ENCODE assay signal across 29 cellular contexts in genomic region chr16:65895906-65896305, GRCh38.
"Had no signal": no experiment of that assay in that cellular context is flagged by ENCODE, and none has a peak within 500 bp of the region (broad histone marks: within the 10 kb centered on the region; RNA-seq: fewer than 3 reads in every experiment).

No MANE protein-coding gene starts in this region.

- H3K4me1 ChIP-seq: esophagus squamous epithelium, left ventricle myocardium inferior, lower lobe of right lung, parathyroid adenoma, suprapubic skin, transverse colon, vagina had no signal

- H3K36me3 ChIP-seq: esophagus squamous epithelium, left ventricle myocardium inferior, lower lobe of right lung, right lobe of liver, suprapubic skin, transverse colon, vagina had no signal

- ATAC-seq: left colon; lower lobe of right lung; stimulated activated naive CD8-positive, alpha-beta T cell treated with anti-CD3 and anti-CD28 coated beads, Interleukin-15, amount 100 ng/mL, for 72 hours had no signal

- H3K9ac ChIP-seq: parathyroid adenoma had no signal

- H3K79me2 ChIP-seq: parathyroid adenoma had no signal

- H3K4me3 ChIP-seq: coronary artery, esophagus squamous epithelium, left ventricle myocardium inferior, lower lobe of right lung, right lobe of liver, smooth muscle cell, suprapubic skin, transverse colon, vagina had no signal

- H3K27ac Mint-ChIP-seq: immature natural killer cell; naive B cell; natural killer cell treated with Interleukin-12 subunit alpha and Interleukin-12 subunit beta and Interleukin-15 and Interleukin-18, amount 100 ng/mL, for 72 hours; progenitor cell of endocrine pancreas; stimulated activated naive CD8-positive, alpha-beta T cell treated with anti-CD3 and anti-CD28 coated beads, Interleukin-15, amount 100 ng/mL, for 72 hours had no signal

- H3K4me2 ChIP-seq: smooth muscle cell had no signal

- H3K9me3 ChIP-seq: esophagus squamous epithelium, lower lobe of right lung, right lobe of liver, suprapubic skin, transverse colon, vagina had no signal

- H3K27me3 ChIP-seq: esophagus squamous epithelium, right lobe of liver, suprapubic skin, transverse colon, vagina had no signal

- H3K4me3 Mint-ChIP-seq: immature natural killer cell; naive B cell; natural killer cell treated with Interleukin-12 subunit alpha and Interleukin-12 subunit beta and Interleukin-15 and Interleukin-18, amount 100 ng/mL, for 72 hours; neural crest cell; stimulated activated naive CD8-positive, alpha-beta T cell treated with anti-CD3 and anti-CD28 coated beads, Interleukin-15, amount 100 ng/mL, for 72 hours had no signal

- H3K27ac ChIP-seq: coronary artery, esophagus squamous epithelium, left ventricle myocardium inferior, lower lobe of right lung, parathyroid adenoma, suprapubic skin, transverse colon, vagina had no signal

- H3K27me3 Mint-ChIP-seq: stimulated activated naive CD8-positive, alpha-beta T cell treated with anti-CD3 and anti-CD28 coated beads, Interleukin-15, amount 100 ng/mL, for 72 hours had no signal

- DNase-seq: dermis blood vessel endothelial cell; effector memory CD4-positive, alpha-beta T cell; esophagus squamous epithelium; foreskin melanocyte; hypothalamus; immature natural killer cell; islet precursor cell; kidney glomerular epithelial cell; left colon; left ventricle myocardium inferior; lower lobe of right lung; naive B cell; right lobe of liver; stimulated activated CD4-positive, alpha-beta T cell treated with anti-CD3 and anti-CD28 coated beads, Interleukin-12 subunit alpha, Interleukin-12 subunit beta, amount 100 ng/mL, for 4 hours; stimulated activated CD4-positive, alpha-beta T cell treated with anti-CD3 and anti-CD28 coated beads, Interleukin-1b, Interleukin-23, amount 100 ng/mL, for 48 hours; stimulated activated CD4-positive, alpha-beta T cell treated with anti-CD3 and anti-CD28 coated beads, Interleukin-4, amount 100 ng/mL, for 1 hour; stimulated activated CD8-positive, alpha-beta memory T cell treated with anti-CD3 and anti-CD28 coated beads, Interleukin-4, amount 100 ng/mL, for 48 hours; stimulated activated naive CD4-positive, alpha-beta T cell; stimulated activated naive CD8-positive, alpha-beta T cell treated with anti-CD3 and anti-CD28 coated beads, Interleukin-15, amount 100 ng/mL, for 72 hours; transverse colon had no signal

- H3K4me1 Mint-ChIP-seq: immature natural killer cell; naive B cell; stimulated activated naive CD8-positive, alpha-beta T cell treated with anti-CD3 and anti-CD28 coated beads, Interleukin-15, amount 100 ng/mL, for 72 hours had no signal

- FAIRE-seq: endothelial cell of umbilical vein had no signal

- H3K36me3 Mint-ChIP-seq: immature natural killer cell; natural killer cell treated with Interleukin-12 subunit alpha and Interleukin-12 subunit beta and Interleukin-15 and Interleukin-18, amount 100 ng/mL, for 72 hours had no signal

- H3K9me3 Mint-ChIP-seq: natural killer cell treated with Interleukin-12 subunit alpha and Interleukin-12 subunit beta and Interleukin-15 and Interleukin-18, amount 100 ng/mL, for 72 hours; neural crest cell had no signal

- H2AFZ ChIP-seq: parathyroid adenoma had no signal
